Comparison of ENCODE assay signal across 19 cellular contexts in genomic region chr10:43315096-43315495, GRCh38. TPM values are rescaled to one million over a fixed set of nuclear protein-coding genes. Genes with fewer than 3 reads are reported as not detected.
"Had no signal": no experiment of that assay in that cellular context is flagged by ENCODE, and none has a peak within 500 bp of the region (broad histone marks: within the 10 kb centered on the region; RNA-seq: fewer than 3 reads in every experiment).

No MANE protein-coding gene starts in this region.

- H3K27me3 ChIP-seq: body of pancreas, gastrocnemius medialis had no signal

- H3K4me1 ChIP-seq: body of pancreas, gastrocnemius medialis, heart right ventricle had no signal

- H3K4me3 ChIP-seq: body of pancreas, gastrocnemius medialis, heart right ventricle had no signal

- H3K36me3 ChIP-seq: gastrocnemius medialis, heart right ventricle had no signal

- DNase-seq: activated CD4-positive, alpha-beta memory T cell treated with anti-CD3 and anti-CD28 coated beads, Interleukin-2, amount 10 ng/mL, durations not matched to agents 7 days and 5 days; activated CD4-positive, alpha-beta T cell treated with anti-CD3 and anti-CD28 coated beads for 36 hours; activated CD8-positive, alpha-beta memory T cell treated with anti-CD3 and anti-CD28 coated beads, Interleukin-2, amount 10 ng/mL, durations not matched to agents 7 days and 5 days; activated naive CD4-positive, alpha-beta T cell; body of pancreas; erythroblast; gastrocnemius medialis; heart right ventricle; immature natural killer cell; kidney glomerular epithelial cell; mesendoderm; stimulated activated CD4-positive, alpha-beta T cell treated with anti-CD3 and anti-CD28 coated beads, Interleukin-2, amount 100 ng/mL, for 48 hours; SW 1271 had no signal

- H3K9me3 ChIP-seq: body of pancreas, gastrocnemius medialis, heart right ventricle had no signal

- H3K27ac ChIP-seq: body of pancreas, gastrocnemius medialis, heart right ventricle had no signal

- ATAC-seq: activated CD4-positive, alpha-beta T cell treated with anti-CD3 and anti-CD28 coated beads for 36 hours; activated CD8-positive, alpha-beta memory T cell treated with anti-CD3 and anti-CD28 coated beads, Interleukin-2, amount 10 ng/mL, durations not matched to agents 7 days and 5 days; activated T-helper 17 cell treated with anti-CD3 and anti-CD28 coated beads, Interleukin-2, amount 50 U/mL, for 72 hours; body of pancreas; gastrocnemius medialis had no signal

RNA-seq across cellular contexts. Expression of gene FXYD4, which starts 56.3 kb away (rescaled TPM):
- total RNA-seq: activated CD4-positive, alpha-beta memory T cell treated with anti-CD3 and anti-CD28 coated beads, Interleukin-2, amount 10 ng/mL, durations not matched to agents 7 days and 5 days; activated CD4-positive, alpha-beta T cell treated with anti-CD3 and anti-CD28 coated beads for 36 hours; activated T-helper 17 cell treated with anti-CD3 and anti-CD28 coated beads, Interleukin-2, amount 50 U/mL, for 72 hours; body of pancreas; cardiac septum; gastrocnemius medialis; liver; posterior vena cava; skeletal muscle tissue; WTC11 had no signal
- polyA plus RNA-seq: heart right ventricle, immature natural killer cell, liver had no signal
